ENCODE assay signal across 17 cellular contexts in genomic region chr15:91535856-91536500, GRCh38.
A peak's percentile ranks its signal among the peaks of the same experiment; 100 is the strongest.
DNase-seq lines count a peak whose midpoint lies in the region; ATAC-seq, FAIRE-seq and TF ChIP-seq lines count a peak whose summit lies in the region.
"Had no signal": no experiment of that assay in that cellular context is flagged by ENCODE, and none has a peak within 500 bp of the region (broad histone marks: within the 10 kb centered on the region; RNA-seq: fewer than 3 reads in every experiment).

No MANE protein-coding gene starts in this region.

- H3K4me3 Mint-ChIP-seq in activated CD4-positive, alpha-beta T cell treated with anti-CD3 and anti-CD28 coated beads, Interleukin-2, amount 10 ng/mL, durations not matched to agents 24 days and 14 days, result no peak overlapping the region
- H3K4me3 Mint-ChIP-seq: activated T-helper 17 cell treated with anti-CD3 and anti-CD28 coated beads, Interleukin-2, amount 50 U/mL, for 72 hours had no signal

- H3K27ac ChIP-seq in A549 (peak overlapping the region; percentile 83 to 88), KOPT-K1 (ENCODE audit: low read depth, low read length, poor library complexity, severe bottlenecking) (peak overlapping the region; percentile 49), mammary epithelial cell (ENCODE audit: insufficient read depth, low read depth, low read length) (no peak overlapping the region), layer of hippocampus (ENCODE audit: low read depth, low read length) (peak overlapping the region; percentile 77), lower lobe of right lung (no peak overlapping the region), MM.1S (ENCODE audit: low read length) (no peak overlapping the region)
- H3K27ac ChIP-seq: epithelial cell of prostate, ovary, SJSA1, vagina had no signal

- peak; percentile 86 for FAIRE-seq in A549 (lab: Jason Lieb, UNC)

- POLR2A ChIA-PET in A549 (lab: Yijun Ruan, JAX), result interaction anchor here (1.3 to 1.5 kb wide), 3 partner anchors 21 to 318 kb away, joined by 3 to 5 read pairs (median 4); partner anchors contain the start of gene SLCO3A1

- no peaks in the 10 kb centered on the region for H3K9me2 ChIP-seq in MM.1S (replicated peaks; ENCODE audit: insufficient read depth, low read length)

- H3K4me3 ChIP-seq in A549, result no peak overlapping the region
- no peak overlapping the region for H3K4me3 ChIP-seq in mammary epithelial cell (replicated peaks in 1 of 3; ENCODE audit: insufficient read depth in 1 of 3, low read depth in 2 of 3, low read length in 3 of 3)
- H3K4me3 ChIP-seq in lower lobe of right lung, result no peak overlapping the region
- H3K4me3 ChIP-seq in MM.1S (ENCODE audit: low read length), result no peak overlapping the region
- H3K4me3 ChIP-seq: HAP-1, mucosa of descending colon, ovary, SJSA1, vagina had no signal

- H3K4me2 ChIP-seq in A549 (peak overlapping the region; percentile 74), mammary epithelial cell (ENCODE audit: insufficient read depth, low read depth, low read length) (no peak overlapping the region), MM.1S (ENCODE audit: low read depth, low read length) (no peak overlapping the region)

- no peak for TF ChIP-seq POLR2A in A549 (IDR thresholded peaks at IDR 0.05; ENCODE audit: low read length)

- CTCF ChIA-PET in A549 (lab: Yijun Ruan, JAX) (interaction anchor here (1.0 to 2.1 kb wide), 7 partner anchors 10 to 233 kb away, joined by 3 to 8 read pairs (median 5); no protein-coding TSS in a partner anchor), mammary epithelial cell (lab: Charles Lee; ENCODE audit: low non-redundant PET) (no interaction called here)

- H3K4me1 ChIP-seq in A549 (peaks cover 40% of the 10 kb centered on the region), mammary epithelial cell (ENCODE audit: insufficient read depth, low read length) (peaks cover 10% of the 10 kb centered on the region), lower lobe of right lung (no peaks in the 10 kb centered on the region), MM.1S (ENCODE audit: low read length) (no peaks in the 10 kb centered on the region)
- H3K4me1 ChIP-seq: HAP-1 had no signal

- intact Hi-C loops in mammary epithelial cell (cut with micrococcal nuclease) (no loop called here), lower lobe of right lung (cut with DNase I) (no loop called here)
- intact Hi-C loops in activated CD4-positive, alpha-beta T cell treated with anti-CD3 and anti-CD28 coated beads, Interleukin-2, amount 10 ng/mL, durations not matched to agents 24 days and 14 days (cut with micrococcal nuclease), result no loop called here

- no peaks in the 10 kb centered on the region for H3F3A ChIP-seq in MM.1S (ENCODE audit: insufficient read depth, low read length)

- no TSS peak for BruUV-seq in mammary epithelial cell (replicated peaks; lab: Mats Ljungman, UMichigan)

- H3K27me3 ChIP-seq in mammary epithelial cell (ENCODE audit: insufficient read depth, low read length) (no peaks in the 10 kb centered on the region), layer of hippocampus (ENCODE audit: control insufficient read depth, insufficient read depth, low read length) (no peaks in the 10 kb centered on the region), lower lobe of right lung (ENCODE audit: low read depth) (no peaks in the 10 kb centered on the region), MM.1S (replicated peaks; ENCODE audit: insufficient read depth, low read length) (no peaks in the 10 kb centered on the region)
- H3K27me3 ChIP-seq: ovary, SJSA1, vagina had no signal

- WGBS in A549 (ENCODE audit: missing lambda C conversion rate), result 71% methylated on average over 4 of the region's 4 CpGs
- WGBS in mammary epithelial cell (ENCODE audit: low coverage, missing lambda C conversion rate), result 87% methylated on average over 4 of the region's 4 CpGs

- H3K9ac ChIP-seq in mammary epithelial cell (ENCODE audit: insufficient read depth, low read length), result no peak overlapping the region
- H3K9ac ChIP-seq in MM.1S (ENCODE audit: low read length), result no peak overlapping the region

- peaks cover 7% of the 10 kb centered on the region for H3K27me3 Mint-ChIP-seq in activated CD4-positive, alpha-beta T cell treated with anti-CD3 and anti-CD28 coated beads, Interleukin-2, amount 10 ng/mL, durations not matched to agents 24 days and 14 days
- H3K27me3 Mint-ChIP-seq: activated T-helper 17 cell treated with anti-CD3 and anti-CD28 coated beads, Interleukin-2, amount 50 U/mL, for 72 hours had no signal

- in situ Hi-C loops in mammary epithelial cell (cut with MboI; ENCODE audit: low sequenced_read_pairs in 2 of 2), result loop anchor here in 1 of 2 donors (25.0 kb wide), 1 partner anchor 474 kb away; no protein-coding TSS in a partner anchor

- no peaks in the 10 kb centered on the region for H3K36me3 Mint-ChIP-seq in activated CD4-positive, alpha-beta T cell treated with anti-CD3 and anti-CD28 coated beads, Interleukin-2, amount 10 ng/mL, durations not matched to agents 24 days and 14 days (ENCODE audit: low read depth)

- H3K36me3 ChIP-seq in KOPT-K1 (ENCODE audit: insufficient read depth, low read length), result no peaks in the 10 kb centered on the region
- H3K36me3 ChIP-seq in mammary epithelial cell (ENCODE audit: insufficient read depth, low read length), result no peaks in the 10 kb centered on the region
- no peaks in the 10 kb centered on the region for H3K36me3 ChIP-seq in lower lobe of right lung
- H3K36me3 ChIP-seq in MM.1S (replicated peaks; ENCODE audit: insufficient read depth, low read length), result no peaks in the 10 kb centered on the region
- H3K36me3 ChIP-seq: HAP-1, ovary, SJSA1, vagina had no signal

- H2AFZ ChIP-seq in mammary epithelial cell (ENCODE audit: low read depth, low read length) (no peak overlapping the region), MM.1S (ENCODE audit: low read length) (no peak overlapping the region; the same call in 1 of the 2 replicates)

- TF ChIP-seq EP300 in A549 (IDR thresholded peaks at IDR 0.05), result no peak; a peak in 1 of 5 replicates

- H3K4me1 Mint-ChIP-seq in activated CD4-positive, alpha-beta T cell treated with anti-CD3 and anti-CD28 coated beads, Interleukin-2, amount 10 ng/mL, durations not matched to agents 24 days and 14 days, result no peaks in the 10 kb centered on the region
- H3K4me1 Mint-ChIP-seq: activated T-helper 17 cell treated with anti-CD3 and anti-CD28 coated beads, Interleukin-2, amount 50 U/mL, for 72 hours had no signal

- H3K27ac Mint-ChIP-seq in activated CD4-positive, alpha-beta T cell treated with anti-CD3 and anti-CD28 coated beads, Interleukin-2, amount 10 ng/mL, durations not matched to agents 24 days and 14 days, result no peak overlapping the region
- H3K27ac Mint-ChIP-seq: activated T-helper 17 cell treated with anti-CD3 and anti-CD28 coated beads, Interleukin-2, amount 50 U/mL, for 72 hours had no signal

- no peak for TF ChIP-seq CTCF in A549 (IDR thresholded peaks at IDR 0.05)
- no peak for TF ChIP-seq CTCF in mammary epithelial cell (conservative IDR thresholded peaks at IDR 0.05 in 1 of 2, IDR thresholded peaks at IDR 0.05 in 1 of 2; ENCODE audit: extremely low read depth in 1 of 2, insufficient read depth in 1 of 2, low read depth in 1 of 2, low read length in 2 of 2)
- no peak for TF ChIP-seq CTCF in lower lobe of right lung (IDR thresholded peaks at IDR 0.05)
- no peak for TF ChIP-seq CTCF in MM.1S (IDR thresholded peaks at IDR 0.05; ENCODE audit: low read length)

- peak; percentile 25 to 58 for DNase-seq in A549 (ENCODE audit: low read depth in 1 of 2, low spot score in 1 of 2)
- DNase-seq in mammary epithelial cell, result peak; percentile 43
- DNase-seq in COLO668 (lab: John Stamatoyannopoulos, UW; ENCODE audit: unreplicated experiment), result no peak
- no peak for DNase-seq in lower lobe of right lung
- no peak for DNase-seq in activated CD4-positive, alpha-beta T cell treated with anti-CD3 and anti-CD28 coated beads, Interleukin-2, amount 10 ng/mL, durations not matched to agents 24 days and 14 days
- no peak for DNase-seq in MM.1S
- DNase-seq: GF-D8, NCI-H1048, ovary had no signal

- ATAC-seq in A549, result peak; percentile 58 to 64; a peak in 5 of 6 replicates
- ATAC-seq in lower lobe of right lung, result no peak
- ATAC-seq: activated T-helper 17 cell treated with anti-CD3 and anti-CD28 coated beads, Interleukin-2, amount 50 U/mL, for 72 hours had no signal

- no peaks in the 10 kb centered on the region for H3K9me3 Mint-ChIP-seq in activated CD4-positive, alpha-beta T cell treated with anti-CD3 and anti-CD28 coated beads, Interleukin-2, amount 10 ng/mL, durations not matched to agents 24 days and 14 days
- H3K9me3 Mint-ChIP-seq: activated T-helper 17 cell treated with anti-CD3 and anti-CD28 coated beads, Interleukin-2, amount 50 U/mL, for 72 hours had no signal

- TF ChIP-seq RAD21 in A549 (conservative IDR thresholded peaks at IDR 0.05 in 1 of 2, IDR thresholded peaks at IDR 0.05 in 1 of 2), result no peak

- H3K79me2 ChIP-seq in mammary epithelial cell (ENCODE audit: insufficient read depth, low read length), result no peaks in the 10 kb centered on the region
- no peaks in the 10 kb centered on the region for H3K79me2 ChIP-seq in MM.1S (ENCODE audit: low read length)

- H4K20me1 ChIP-seq in mammary epithelial cell (ENCODE audit: insufficient read depth, low read length) (no peaks in the 10 kb centered on the region), MM.1S (ENCODE audit: insufficient read depth, low read length) (no peaks in the 10 kb centered on the region)

- H3K9me3 ChIP-seq in A549 (peaks cover 10% of the 10 kb centered on the region; the same call in 1 of the 3 replicates), KOPT-K1 (ENCODE audit: insufficient read depth, low read length, poor library complexity, severe bottlenecking) (no peaks in the 10 kb centered on the region), mammary epithelial cell (replicated peaks; ENCODE audit: insufficient read depth, low read length) (no peaks in the 10 kb centered on the region), lower lobe of right lung (no peaks in the 10 kb centered on the region), MM.1S (replicated peaks; ENCODE audit: insufficient read depth, low read length) (no peaks in the 10 kb centered on the region)
- H3K9me3 ChIP-seq: HAP-1, mucosa of descending colon, ovary, vagina had no signal

- dilution Hi-C loops in mammary epithelial cell (cut with HindIII; ENCODE audit: low sequenced_read_pairs), result loop anchor here (25.0 kb wide), 1 partner anchor 224 kb away; no protein-coding TSS in a partner anchor

TF ChIP-seq in A549, 52 proteins besides CTCF, POLR2A, EP300 and RAD21:
- TF ChIP-seq JUN (IDR thresholded peaks at IDR 0.05) (no peak), SMC3 (IDR thresholded peaks at IDR 0.05) (no peak), FOSL2 (IDR thresholded peaks at IDR 0.05) (no peak), FOSL2 (CRISPR knock-in tag; IDR thresholded peaks at IDR 0.05) (peak; percentile 9; the same call in 1 of the 2 replicates), PBX3 (IDR thresholded peaks at IDR 0.05) (no peak)

Comparison
In these comparisons a context has a peak if more than half of its experiments do, and no peak if none do; other contexts are left out.
1. ATAC-seq: peak in A549 (2 of 2); none in lower lobe of right lung (0 of 2).
2. DNase-seq: peak in A549 (2 of 2) and mammary epithelial cell (single experiment); none in COLO668 (single experiment), lower lobe of right lung (single experiment), activated CD4-positive, alpha-beta T cell treated with anti-CD3 and anti-CD28 coated beads, Interleukin-2, amount 10 ng/mL, durations not matched to agents 24 days and 14 days (single experiment) and MM.1S (single experiment).
3. H3K27ac ChIP-seq: peak in A549 (2 of 2), KOPT-K1 (single experiment) and layer of hippocampus (single experiment); none in mammary epithelial cell (single experiment), lower lobe of right lung (single experiment) and MM.1S (single experiment).